In the genomic region with DNA sequence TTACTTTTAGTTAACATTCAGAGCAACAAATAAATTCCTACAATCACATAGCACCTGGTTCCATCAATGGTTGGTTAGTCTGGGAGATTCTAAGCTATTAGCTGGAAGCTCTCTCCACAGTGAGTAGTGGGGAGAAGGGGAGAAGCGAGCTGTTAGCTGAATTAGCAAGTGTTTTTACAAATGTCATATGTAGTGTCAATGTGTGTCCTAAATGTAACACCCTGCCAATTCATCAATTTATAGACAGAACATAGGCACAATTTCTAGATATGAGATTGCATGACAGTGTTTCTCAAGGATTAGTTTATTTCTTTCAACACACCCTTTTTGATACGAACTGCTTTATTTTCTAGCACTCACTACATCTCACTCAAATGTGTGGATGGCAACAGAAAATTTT, we compare ENCODE assay signal across 16 cellular contexts.
"Had no signal": no experiment of that assay in that cellular context is flagged by ENCODE, and none has a peak within 500 bp of the region (broad histone marks: within the 10 kb centered on the region; RNA-seq: fewer than 3 reads in every experiment).

No MANE protein-coding gene starts in this region.

- H3K4me3 ChIP-seq: colonic mucosa had no signal

- H3K9me3 ChIP-seq: colonic mucosa, neutrophil had no signal

- H3K27me3 Mint-ChIP-seq: activated T-cell treated with anti-CD3 and anti-CD28 coated beads, Interleukin-2, amount 50 U/mL, for 24 hours; brain; central memory CD8-positive, alpha-beta T cell; stimulated activated naive B cell treated with anti-CD40 and anti-IgM and Interleukin-4, amounts not matched to agents 10 μg/mL and 1 μg/mL and 100 μg/mL, for 72 hours had no signal

- H3K27ac ChIP-seq: colonic mucosa, neutrophil, WERI-Rb-1 had no signal

- H3K36me3 Mint-ChIP-seq: activated naive CD8-positive, alpha-beta T cell treated with anti-CD3 and anti-CD28 coated beads, Interleukin-2, amount 10 ng/mL, durations not matched to agents 7 days and 5 days; brain; natural killer cell; stimulated activated naive B cell treated with anti-CD40 and anti-IgM and Interleukin-4, amounts not matched to agents 10 μg/mL and 1 μg/mL and 100 μg/mL, for 72 hours had no signal

- H3K4me1 Mint-ChIP-seq: activated naive CD8-positive, alpha-beta T cell treated with anti-CD3 and anti-CD28 coated beads, Interleukin-2, amount 10 ng/mL, durations not matched to agents 7 days and 5 days; central memory CD8-positive, alpha-beta T cell; natural killer cell had no signal

- ATAC-seq: natural killer cell had no signal

- H3K4me3 Mint-ChIP-seq: activated naive CD8-positive, alpha-beta T cell treated with anti-CD3 and anti-CD28 coated beads, Interleukin-2, amount 10 ng/mL, durations not matched to agents 7 days and 5 days; activated T-cell treated with anti-CD3 and anti-CD28 coated beads, Interleukin-2, amount 50 U/mL, for 24 hours; central memory CD8-positive, alpha-beta T cell; natural killer cell; T-helper 1 cell treated with Interleukin-12 subunit alpha and Interleukin-12 subunit beta and Interleukin-4 antibody, amounts not matched to agents 30 μg/mL and 1 μg/mL, for 36 hours had no signal

- H3K36me3 ChIP-seq: colonic mucosa, neutrophil, WERI-Rb-1 had no signal

- DNase-seq: activated CD4-positive, alpha-beta T cell treated with anti-CD3 and anti-CD28 coated beads, Interleukin-2, amount 50 U/mL, for 48 hours; activated naive CD4-positive, alpha-beta T cell treated with Interleukin-2 at 50 U/mL for 16 hours; activated naive CD8-positive, alpha-beta T cell treated with anti-CD3 and anti-CD28 coated beads, Interleukin-2, amount 10 ng/mL, durations not matched to agents 7 days and 5 days; activated T-cell treated with anti-CD3 and anti-CD28 coated beads, Interleukin-2, amount 50 U/mL, for 24 hours; colonic mucosa; erythroblast; foreskin melanocyte; natural killer cell; retina; stimulated activated naive B cell treated with anti-CD40 and anti-IgM and Interleukin-4, amounts not matched to agents 10 μg/mL and 1 μg/mL and 100 μg/mL, for 72 hours; WERI-Rb-1 had no signal

- H3K27ac Mint-ChIP-seq: activated naive CD8-positive, alpha-beta T cell treated with anti-CD3 and anti-CD28 coated beads, Interleukin-2, amount 10 ng/mL, durations not matched to agents 7 days and 5 days; activated T-cell treated with anti-CD3 and anti-CD28 coated beads, Interleukin-2, amount 50 U/mL, for 24 hours; activated T-helper 2 cell treated with anti-CD3 and anti-CD28 coated beads, Interferon-gamma antibody, Interleukin-2, Interleukin-4, amounts not matched to agents 10 μg/mL and 5 μg/mL and 100 μg/mL, durations not matched to agents 14 hours and 24 hours and 36 hours; natural killer cell; stimulated activated naive B cell treated with anti-CD40 and anti-IgM and Interleukin-4, amounts not matched to agents 10 μg/mL and 1 μg/mL and 100 μg/mL, for 72 hours; T-helper 1 cell treated with Interleukin-12 subunit alpha and Interleukin-12 subunit beta and Interleukin-4 antibody, amounts not matched to agents 30 μg/mL and 1 μg/mL, for 36 hours had no signal

- H3K27me3 ChIP-seq: colonic mucosa, neutrophil had no signal

- H3K9me3 Mint-ChIP-seq: activated naive CD8-positive, alpha-beta T cell treated with anti-CD3 and anti-CD28 coated beads, Interleukin-2, amount 10 ng/mL, durations not matched to agents 7 days and 5 days; activated T-cell treated with anti-CD3 and anti-CD28 coated beads, Interleukin-2, amount 50 U/mL, for 24 hours; activated T-helper 2 cell treated with anti-CD3 and anti-CD28 coated beads, Interferon-gamma antibody, Interleukin-2, Interleukin-4, amounts not matched to agents 10 μg/mL and 5 μg/mL and 100 μg/mL, durations not matched to agents 14 hours and 24 hours and 36 hours; brain; central memory CD8-positive, alpha-beta T cell; natural killer cell; stimulated activated naive B cell treated with anti-CD40 and anti-IgM and Interleukin-4, amounts not matched to agents 10 μg/mL and 1 μg/mL and 100 μg/mL, for 72 hours; T-helper 1 cell treated with Interleukin-12 subunit alpha and Interleukin-12 subunit beta and Interleukin-4 antibody, amounts not matched to agents 30 μg/mL and 1 μg/mL, for 36 hours had no signal

- H3K4me1 ChIP-seq: colonic mucosa had no signal
